In the genomic region with DNA sequence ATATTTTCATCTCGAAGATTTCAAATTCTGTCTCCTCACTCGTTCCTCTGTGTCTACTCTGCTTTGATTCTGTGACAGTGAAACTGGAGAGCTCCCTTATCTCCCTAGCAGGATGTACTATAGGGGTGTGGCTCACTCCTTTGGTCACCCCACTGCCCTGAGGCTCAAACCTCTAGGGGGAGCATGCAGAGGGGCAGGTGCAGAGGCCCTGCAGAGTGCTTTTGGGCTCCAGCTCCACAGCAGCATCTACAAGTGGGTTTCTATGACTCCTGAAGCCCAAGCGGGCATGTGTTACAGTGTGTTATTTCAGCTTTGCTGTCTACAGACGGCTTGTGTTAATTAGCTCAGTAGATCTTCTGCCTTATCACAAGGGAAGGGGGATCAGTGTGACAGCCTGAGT, we compare ENCODE assay signal across 24 cellular contexts.
DNase-seq lines count a peak whose midpoint lies in the region; ATAC-seq and TF ChIP-seq lines count a peak whose summit lies in the region.
"Had no signal": no experiment of that assay in that cellular context is flagged by ENCODE, and none has a peak within 500 bp of the region (broad histone marks: within the 10 kb centered on the region; RNA-seq: fewer than 3 reads in every experiment).

No MANE protein-coding gene starts in this region.

- no peak overlapping the region for H3K27ac ChIP-seq in IMR-90 (ENCODE audit: insufficient read depth, low read length)
- H3K27ac ChIP-seq: BLaER1, dorsolateral prefrontal cortex, upper lobe of left lung had no signal

- dilution Hi-C loops in IMR-90 (cut with HindIII; ENCODE audit: low sequenced_read_pairs, unreplicated experiment), result no loop called here

- no peak overlapping the region for H3K14ac ChIP-seq in IMR-90 (replicated peaks; ENCODE audit: low read depth, low read length)

- peaks cover 4% of the 10 kb centered on the region for H3K4me1 Mint-ChIP-seq in glutamatergic neuron (ENCODE audit: low read depth, unreplicated experiment)
- H3K4me1 Mint-ChIP-seq: activated naive CD8-positive, alpha-beta T cell treated with anti-CD3 and anti-CD28 coated beads, Interleukin-2, amount 50 U/mL, for 24 hours; central memory CD8-positive, alpha-beta T cell had no signal

- no peaks in the 10 kb centered on the region for H3K27me3 Mint-ChIP-seq in glutamatergic neuron (ENCODE audit: unreplicated experiment)
- H3K27me3 Mint-ChIP-seq: activated CD8-positive, alpha-beta T cell treated with anti-CD3 and anti-CD28 coated beads for 36 hours; activated naive CD8-positive, alpha-beta T cell treated with anti-CD3 and anti-CD28 coated beads, Interleukin-2, amount 50 U/mL, for 24 hours; central memory CD8-positive, alpha-beta T cell had no signal

- no peak overlapping the region for H4K5ac ChIP-seq in IMR-90 (ENCODE audit: low read depth, low read length)

- H3K23ac ChIP-seq in IMR-90 (ENCODE audit: low read depth, low read length), result no peak overlapping the region

- no peak overlapping the region for H2AK9ac ChIP-seq in IMR-90 (replicated peaks; ENCODE audit: low read depth, low read length, poor library complexity)

- H2AFZ ChIP-seq in IMR-90 (replicated peaks; ENCODE audit: low read length, poor library complexity), result no peak overlapping the region

- H2BK120ac ChIP-seq in IMR-90 (ENCODE audit: low read depth, low read length), result no peak overlapping the region

- CTCF ChIA-PET in IMR-90 (lab: Yijun Ruan, JAX), result no interaction called here

- H2BK20ac ChIP-seq in IMR-90 (ENCODE audit: low read depth, low read length), result no peak overlapping the region

- no peak overlapping the region for H3K9ac ChIP-seq in IMR-90 (ENCODE audit: low read depth, low read length)
- H3K9ac ChIP-seq: BLaER1 had no signal

- H3K79me1 ChIP-seq in IMR-90 (ENCODE audit: low read depth in 1 of 2, low read length in 2 of 2), result no peaks in the 10 kb centered on the region

- H4K91ac ChIP-seq in IMR-90 (ENCODE audit: insufficient read depth, low read depth, low read length), result no peak overlapping the region

- H4K20me1 ChIP-seq in IMR-90 (ENCODE audit: insufficient read depth, low read length), result no peaks in the 10 kb centered on the region
- H4K20me1 ChIP-seq: BLaER1 had no signal

- POLR2A ChIA-PET in IMR-90 (lab: Charles Lee; ENCODE audit: unreplicated experiment), result no interaction called here

- no TSS peak for BruUV-seq in IMR-90 (replicated peaks; lab: Mats Ljungman, UMichigan)

- H2AK5ac ChIP-seq in IMR-90 (ENCODE audit: low read depth, low read length), result no peak overlapping the region

- no peaks in the 10 kb centered on the region for H3K9me1 ChIP-seq in IMR-90 (ENCODE audit: insufficient read depth, low read length)

- no peak overlapping the region for H3K18ac ChIP-seq in IMR-90 (ENCODE audit: low read depth, low read length)

- H3K4me1 ChIP-seq in IMR-90 (ENCODE audit: control insufficient read depth, insufficient read depth, low read length), result no peaks in the 10 kb centered on the region
- H3K4me1 ChIP-seq: BLaER1, HAP-1, upper lobe of left lung had no signal

- no peaks in the 10 kb centered on the region for H3K9me3 Mint-ChIP-seq in glutamatergic neuron (ENCODE audit: unreplicated experiment)
- H3K9me3 Mint-ChIP-seq in activated naive CD4-positive, alpha-beta T cell treated with anti-CD3 and anti-CD28 coated beads, Interleukin-2, amount 50 U/mL, for 72 hours, result peaks cover 24% of the 10 kb centered on the region in 2 donors
- H3K9me3 Mint-ChIP-seq: activated CD8-positive, alpha-beta T cell treated with anti-CD3 and anti-CD28 coated beads for 36 hours had no signal

- in situ Hi-C loops in IMR-90 (cut with MboI; ENCODE audit: low sequenced_read_pairs), result no loop called here

- TF ChIP-seq CTCF in IMR-90 (conservative IDR thresholded peaks at IDR 0.05; ENCODE audit: low read depth, low read length) (no peak), glutamatergic neuron (IDR thresholded peaks at IDR 0.05; ENCODE audit: partially characterized antibody, unreplicated experiment) (no peak)

- intact Hi-C loops in IMR-90 (cut with micrococcal nuclease), result no loop called here

- H3K4me2 ChIP-seq in IMR-90 (ENCODE audit: low read depth, low read length), result no peak overlapping the region
- H3K4me2 ChIP-seq: BLaER1 had no signal

- no peak overlapping the region for H3K4ac ChIP-seq in IMR-90 (ENCODE audit: low read depth, low read length)

- no peak overlapping the region for H3K4me3 Mint-ChIP-seq in glutamatergic neuron (ENCODE audit: unreplicated experiment)
- H3K4me3 Mint-ChIP-seq: activated CD8-positive, alpha-beta T cell treated with anti-CD3 and anti-CD28 coated beads for 36 hours; activated naive CD8-positive, alpha-beta T cell treated with anti-CD3 and anti-CD28 coated beads, Interleukin-2, amount 50 U/mL, for 24 hours; central memory CD8-positive, alpha-beta T cell had no signal

- whole genome bisulfite sequencing in IMR-90 (ENCODE audit: extremely low coverage in 2 of 2, insufficient read length in 1 of 2), 2 experiments, result 50% methylated on average over 1 of the region's 4 CpGs; no CpG with 5 or more reads in 1 of the 2 experiments

- no peak overlapping the region for H3K27ac Mint-ChIP-seq in glutamatergic neuron (ENCODE audit: unreplicated experiment)
- no peak overlapping the region for H3K27ac Mint-ChIP-seq in activated naive CD4-positive, alpha-beta T cell treated with anti-CD3 and anti-CD28 coated beads, Interleukin-2, amount 50 U/mL, for 72 hours
- H3K27ac Mint-ChIP-seq: activated CD8-positive, alpha-beta T cell treated with anti-CD3 and anti-CD28 coated beads for 36 hours; activated naive CD8-positive, alpha-beta T cell treated with anti-CD3 and anti-CD28 coated beads, Interleukin-2, amount 50 U/mL, for 24 hours had no signal

- ATAC-seq in IMR-90 (ENCODE audit: low read depth) (peak; percentile 35; the same call in 1 of the 2 replicates), GM21737 (IDR thresholded peaks at IDR 0.05; ENCODE audit: unreplicated experiment) (no peak)
- ATAC-seq in activated naive CD4-positive, alpha-beta T cell treated with anti-CD3 and anti-CD28 coated beads, Interleukin-2, amount 50 U/mL, for 72 hours, result no peak
- ATAC-seq: activated CD8-positive, alpha-beta T cell treated with anti-CD3 and anti-CD28 coated beads for 36 hours; activated naive CD8-positive, alpha-beta T cell treated with anti-CD3 and anti-CD28 coated beads, Interleukin-2, amount 50 U/mL, for 24 hours had no signal

- no peak overlapping the region for H4K8ac ChIP-seq in IMR-90 (ENCODE audit: low read depth in 2 of 2, low read length in 2 of 2)

- no peaks in the 10 kb centered on the region; the same call in 1 of the 2 replicates for H3K9me3 ChIP-seq in IMR-90 (ENCODE audit: control insufficient read depth, insufficient read depth, low read length)
- H3K9me3 ChIP-seq: BLaER1, HAP-1, upper lobe of left lung had no signal

- no peak overlapping the region for H2BK15ac ChIP-seq in IMR-90 (ENCODE audit: low read depth, low read length)

- no peaks in the 10 kb centered on the region for H3K27me3 ChIP-seq in IMR-90 (ENCODE audit: control insufficient read depth, insufficient read depth, low read length)
- H3K27me3 ChIP-seq: BLaER1, dorsolateral prefrontal cortex, upper lobe of left lung had no signal

- H3K56ac ChIP-seq in IMR-90 (ENCODE audit: extremely low read depth, insufficient read depth, low read length), result no peak overlapping the region

- H3K36me3 Mint-ChIP-seq in glutamatergic neuron (ENCODE audit: unreplicated experiment), result no peaks in the 10 kb centered on the region
- no peaks in the 10 kb centered on the region for H3K36me3 Mint-ChIP-seq in activated naive CD4-positive, alpha-beta T cell treated with anti-CD3 and anti-CD28 coated beads, Interleukin-2, amount 50 U/mL, for 72 hours

- no peaks in the 10 kb centered on the region for H3K36me3 ChIP-seq in IMR-90 (ENCODE audit: control insufficient read depth, insufficient read depth, low read length)
- H3K36me3 ChIP-seq: BLaER1, HAP-1, upper lobe of left lung had no signal

- H3K4me3 ChIP-seq in IMR-90 (ENCODE audit: insufficient read depth, low read depth, low read length), result no peak overlapping the region
- H3K4me3 ChIP-seq: BLaER1, dorsolateral prefrontal cortex, HAP-1, upper lobe of left lung had no signal

- no peak for TF ChIP-seq RAD21 in IMR-90 (IDR thresholded peaks at IDR 0.05; ENCODE audit: low read length)

- DNase-seq in A172 (ENCODE audit: low spot score) (peak; percentile 16), IMR-90 (no peak), SK-N-DZ (ENCODE audit: low spot score) (peak; percentile 8), glutamatergic neuron (peak; percentile 19), globus pallidus (ENCODE audit: low spot score) (no peak), MV-4-11 (lab: John Stamatoyannopoulos, UW) (no peak)
- no peak for DNase-seq in activated naive CD4-positive, alpha-beta T cell treated with anti-CD3 and anti-CD28 coated beads, Interleukin-2, amount 50 U/mL, for 72 hours (ENCODE audit: low spot score in 2 of 2)
- DNase-seq: activated CD4-positive, CD25-positive, alpha-beta regulatory T cell treated with anti-CD3 and anti-CD28 coated beads, Interleukin-2, amount 50 U/mL, for 72 hours; activated CD8-positive, alpha-beta T cell treated with anti-CD3 and anti-CD28 coated beads for 36 hours; activated effector memory CD4-positive, alpha-beta T cell treated with anti-CD3 and anti-CD28 coated beads, Interleukin-2, amount 50 U/mL, for 16 hours; activated naive CD8-positive, alpha-beta T cell treated with anti-CD3 and anti-CD28 coated beads, Interleukin-2, amount 50 U/mL, for 24 hours; dorsolateral prefrontal cortex; Karpas-422; NCI-H1092; NCI-H2081 treated with DMSO at 0.1 percent for 48 hours; NCI-H510A treated with DMSO at 0.1 percent for 48 hours; small intestine; stimulated activated CD4-positive, alpha-beta T cell treated with anti-CD3 and anti-CD28 coated beads, Interleukin-1b, Interleukin-23, amount 100 ng/mL, for 48 hours; substantia nigra; upper lobe of left lung had no signal

- TF ChIP-seq POLR2A in IMR-90 (IDR thresholded peaks at IDR 0.05; ENCODE audit: low read depth, low read length), result no peak

- no peak overlapping the region for H2BK5ac ChIP-seq in IMR-90 (ENCODE audit: low read depth, low read length, poor library complexity, severe bottlenecking)

TF ChIP-seq in IMR-90, 13 proteins besides CTCF, POLR2A, EP300 and RAD21 (continues in another document):
- TF ChIP-seq, protein P1, sequence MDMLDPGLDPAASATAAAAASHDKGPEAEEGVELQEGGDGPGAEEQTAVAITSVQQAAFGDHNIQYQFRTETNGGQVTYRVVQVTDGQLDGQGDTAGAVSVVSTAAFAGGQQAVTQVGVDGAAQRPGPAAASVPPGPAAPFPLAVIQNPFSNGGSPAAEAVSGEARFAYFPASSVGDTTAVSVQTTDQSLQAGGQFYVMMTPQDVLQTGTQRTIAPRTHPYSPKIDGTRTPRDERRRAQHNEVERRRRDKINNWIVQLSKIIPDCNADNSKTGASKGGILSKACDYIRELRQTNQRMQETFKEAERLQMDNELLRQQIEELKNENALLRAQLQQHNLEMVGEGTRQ (IDR thresholded peaks at IDR 0.05; ENCODE audit: low read depth, low read length), result no peak
- TF ChIP-seq CEBPB (IDR thresholded peaks at IDR 0.05; ENCODE audit: low read depth, low read length) (no peak), CHD1 (IDR thresholded peaks at IDR 0.05; ENCODE audit: low read depth, low read length) (no peak)

Comparison
In these comparisons a context has a peak if more than half of its experiments do, and no peak if none do; other contexts are left out.
1. DNase-seq: peak in A172 (single experiment), SK-N-DZ (single experiment) and glutamatergic neuron (single experiment); none in IMR-90 (single experiment), globus pallidus (single experiment), MV-4-11 (single experiment) and activated naive CD4-positive, alpha-beta T cell treated with anti-CD3 and anti-CD28 coated beads, Interleukin-2, amount 50 U/mL, for 72 hours (0 of 2).